ENCODE assay signal across 8 cellular contexts in genomic region chr1:35894183-35894582, GRCh38. TPM values are rescaled to one million over a fixed set of nuclear protein-coding genes. Genes with fewer than 3 reads are reported as not detected.
A peak's percentile ranks its signal among the peaks of the same experiment; 100 is the strongest.
DNase-seq lines count a peak whose midpoint lies in the region; ATAC-seq and TF ChIP-seq lines count a peak whose summit lies in the region.

No MANE protein-coding gene starts in this region.

- no peaks in the 10 kb centered on the region for H3K79me2 ChIP-seq in OCI-LY3 (ENCODE audit: low read length)

- intact Hi-C loops in heart left ventricle (cut with DNase I): no loop called here
- intact Hi-C loops in sigmoid colon (cut with DNase I): no loop called here

- peaks cover 14% of the 10 kb centered on the region for H3K4me1 ChIP-seq in OCI-LY3 (ENCODE audit: low read length)
- peaks cover 0 to 18% (median 0%) of the 10 kb centered on the region in 12 donors for H3K4me1 ChIP-seq in heart left ventricle
- no peaks in the 10 kb centered on the region for H3K4me1 ChIP-seq in sigmoid colon

- H3K36me3 ChIP-seq in OCI-LY3 (replicated peaks; ENCODE audit: low read depth, low read length) (peaks cover 8% of the 10 kb centered on the region), heart left ventricle (peaks cover 0 to 100% (median 93%) of the 10 kb centered on the region in 9 donors), sigmoid colon (peaks cover 9 to 95% (median 41%) of the 10 kb centered on the region in 4 donors)

- H3K27ac ChIP-seq in OCI-LY3 (ENCODE audit: low read length): peak overlapping the region; percentile 50
- peak overlapping the region in 1 of 12 donors; percentile 57 for H3K27ac ChIP-seq in heart left ventricle
- no peak overlapping the region for H3K27ac ChIP-seq in sigmoid colon

- no peak for TF ChIP-seq POLR2A in heart left ventricle (IDR thresholded peaks at IDR 0.05)
- no peak for TF ChIP-seq POLR2A in sigmoid colon (IDR thresholded peaks at IDR 0.05)

- H2AFZ ChIP-seq in OCI-LY3 (ENCODE audit: low read depth, low read length): no peak overlapping the region

- H3K9ac ChIP-seq in OCI-LY3 (ENCODE audit: low read length): no peak overlapping the region

- 60 to 73% (median 65%) methylated on average over 6 of the region's 6 CpGs for WGBS in heart left ventricle, 4 donors
- WGBS in sigmoid colon, 2 donors: 59 to 86% methylated on average over 6 of the region's 6 CpGs

- TF ChIP-seq EP300 in sigmoid colon (IDR thresholded peaks at IDR 0.05): no peak

- H3K9me3 ChIP-seq in OCI-LY3 (ENCODE audit: insufficient read depth, low read length) (no peaks in the 10 kb centered on the region), heart left ventricle (no peaks in the 10 kb centered on the region), sigmoid colon (no peaks in the 10 kb centered on the region)

- no peaks in the 10 kb centered on the region for H4K20me1 ChIP-seq in OCI-LY3 (ENCODE audit: insufficient read depth, low read length)

- H3K4me2 ChIP-seq in OCI-LY3 (ENCODE audit: low read length): peak overlapping the region; percentile 32

- no peak for TF ChIP-seq CTCF in OCI-LY3 (IDR thresholded peaks at IDR 0.05; ENCODE audit: low read depth, low read length)
- TF ChIP-seq CTCF in heart left ventricle (IDR thresholded peaks at IDR 0.05): no peak
- no peak for TF ChIP-seq CTCF in sigmoid colon (IDR thresholded peaks at IDR 0.05)

- DNase-seq in AML-193 (lab: John Stamatoyannopoulos, UW) (peak; percentile 48 to 54), heart left ventricle (peak in 4 of 5 donors; percentile 21 to 48 (median 32)), NCI-H2107 (lab: John Stamatoyannopoulos, UW) (no peak), sigmoid colon (no peak)
- no peak for DNase-seq in activated CD4-positive, CD25-positive, alpha-beta regulatory T cell (lab: John Stamatoyannopoulos, UW)

- ATAC-seq in GM21717 (IDR thresholded peaks at IDR 0.05; ENCODE audit: unreplicated experiment) (peak; percentile 59), heart left ventricle (peak; percentile 39 to 87 (median 85)), HG03045 (IDR thresholded peaks at IDR 0.05; ENCODE audit: unreplicated experiment) (no peak)

- H3K4me3 ChIP-seq in OCI-LY3 (ENCODE audit: low read length): no peak overlapping the region
- no peak overlapping the region for H3K4me3 ChIP-seq in heart left ventricle
- H3K4me3 ChIP-seq in sigmoid colon: no peak overlapping the region

- H3K27me3 ChIP-seq in OCI-LY3 (ENCODE audit: low read depth, low read length): no peaks in the 10 kb centered on the region
- no peaks in the 10 kb centered on the region for H3K27me3 ChIP-seq in heart left ventricle
- H3K27me3 ChIP-seq in sigmoid colon: no peaks in the 10 kb centered on the region

RNA-seq across cellular contexts. Expression of gene AGO1, which starts 11.2 kb away (rescaled TPM):
- total RNA-seq in heart left ventricle (10 to 100 TPM; 16.8 to 27.0 (median 20.7) TPM), sigmoid colon (10 to 100 TPM; 17.1 to 26.3 (median 19.6) TPM)
- polyA plus RNA-seq in heart left ventricle (1 to 10 TPM; 3.0 to 6.2 TPM), sigmoid colon (1 to 10 TPM; 3.0 to 8.9 (median 3.9) TPM)

RNA-seq across cellular contexts. Expression of gene AGO3, which starts 36.7 kb away (rescaled TPM):
- total RNA-seq in heart left ventricle (10 to 100 TPM in 7 of 9 donors, 1 to 10 TPM in 2; 8.6 to 18.8 (median 14.7) TPM), sigmoid colon (10 to 100 TPM; 18.5 to 27.4 (median 19.3) TPM)
- polyA plus RNA-seq in heart left ventricle (1 to 10 TPM; 2.8 to 4.4 TPM), sigmoid colon (1 to 10 TPM in 2 of 3 donors, under 1 TPM in 1; 0.60 to 5.6 (median 1.2) TPM)

Comparison
In these comparisons a context has a peak if more than half of its experiments do, and no peak if none do; other contexts are left out.
1. DNase-seq: peak in AML-193 (2 of 2) and heart left ventricle (4 of 5); none in NCI-H2107 (single experiment), sigmoid colon (single experiment) and activated CD4-positive, CD25-positive, alpha-beta regulatory T cell (0 of 4).